10 cellular contexts compared by ENCODE assay signal in genomic region chr6:34466242-34467185, GRCh38. TPM values are rescaled to one million over a fixed set of nuclear protein-coding genes. Genes with fewer than 3 reads are reported as not detected.
DNase-seq lines count a peak whose midpoint lies in the region; TF ChIP-seq lines count a peak whose summit lies in the region.
"Had no signal": no experiment of that assay in that cellular context is flagged by ENCODE, and none has a peak within 500 bp of the region (broad histone marks: within the 10 kb centered on the region; RNA-seq: fewer than 3 reads in every experiment).

No MANE protein-coding gene starts in this region.

- H3K36me3 ChIP-seq in mesenchymal stem cell (ENCODE audit: control insufficient read depth in 1 of 2, insufficient read depth in 2 of 2, low read depth in 1 of 2, low read length in 2 of 2) (no peaks in the 10 kb centered on the region), thymus (ENCODE audit: control insufficient read depth, insufficient read depth) (no peaks in the 10 kb centered on the region)

- peak overlapping the region in 1 of 2 experiments; percentile 23 for H3K18ac ChIP-seq in mesenchymal stem cell (ENCODE audit: low read depth in 1 of 2, low read length in 2 of 2)

- H3K4me1 Mint-ChIP-seq in activated naive CD4-positive, alpha-beta T cell treated with anti-CD3 and anti-CD28 coated beads, Interleukin-2, amount 10 ng/mL, durations not matched to agents 7 days and 5 days, result peaks cover 4% of the 10 kb centered on the region
- H3K4me1 Mint-ChIP-seq in brain, result peaks cover 16% of the 10 kb centered on the region

- H3K9ac ChIP-seq in mesenchymal stem cell (ENCODE audit: low read length), result no peak overlapping the region

- no peak overlapping the region for H2AK5ac ChIP-seq in mesenchymal stem cell (ENCODE audit: low read length, severe bottlenecking)

- H3K27ac ChIP-seq in mesenchymal stem cell (ENCODE audit: low read length, poor library complexity, severe bottlenecking) (no peak overlapping the region), thymus (ENCODE audit: low read depth) (no peak overlapping the region)

- H2BK12ac ChIP-seq in mesenchymal stem cell (ENCODE audit: low read length in 2 of 2), result no peak overlapping the region

- CTCF ChIA-PET in activated naive CD4-positive, alpha-beta T cell treated with anti-CD3 and anti-CD28 coated beads, Interleukin-2, amount 10 ng/mL, durations not matched to agents 7 days and 5 days (lab: Charles Lee), result interaction anchor here (1.5 to 1.9 kb wide), 3 partner anchors 8 to 271 kb away, joined by 3 to 6 read pairs (median 4); no protein-coding TSS in a partner anchor

- no peak overlapping the region for H2BK5ac ChIP-seq in mesenchymal stem cell (ENCODE audit: low read depth, low read length, poor library complexity, severe bottlenecking)

- H3K4ac ChIP-seq in mesenchymal stem cell (ENCODE audit: low read depth in 1 of 2, low read length in 2 of 2), result no peak overlapping the region

- no peaks in the 10 kb centered on the region for H3K36me3 Mint-ChIP-seq in activated naive CD4-positive, alpha-beta T cell treated with anti-CD3 and anti-CD28 coated beads, Interleukin-2, amount 10 ng/mL, durations not matched to agents 7 days and 5 days
- H3K36me3 Mint-ChIP-seq in brain, result no peaks in the 10 kb centered on the region

- H2BK15ac ChIP-seq in mesenchymal stem cell (ENCODE audit: low read depth, poor library complexity, severe bottlenecking), result no peak overlapping the region

- H3K4me2 ChIP-seq in mesenchymal stem cell (ENCODE audit: low read length, poor library complexity, severe bottlenecking), result peak overlapping the region; percentile 95

- peak overlapping the region; percentile 62 for H2AFZ ChIP-seq in mesenchymal stem cell (ENCODE audit: low read depth, low read length)

- no peak overlapping the region for H3K23ac ChIP-seq in mesenchymal stem cell (ENCODE audit: low read length in 2 of 2)

- no peak overlapping the region for H4K8ac ChIP-seq in mesenchymal stem cell (ENCODE audit: low read length)

- DNase-seq in activated naive CD4-positive, alpha-beta T cell treated with anti-CD3 and anti-CD28 coated beads, Interleukin-2, amount 10 ng/mL, durations not matched to agents 7 days and 5 days, result no peak
- DNase-seq in activated naive CD4-positive, alpha-beta T cell treated with anti-CD3 and anti-CD28 coated beads, Interleukin-2, amount 50 U/mL, for 16 hours, result no peak
- DNase-seq in mesenchymal stem cell, result no peak
- DNase-seq in NOMO-1 treated with DMSO at 0.1 percent for 48 hours (lab: John Stamatoyannopoulos, UW; ENCODE audit: unreplicated experiment), result no peak
- DNase-seq in NK-92 treated with Interleukin-12 subunit alpha and Interleukin-12 subunit beta, amount 100 ng/mL, for 24 hours (lab: John Stamatoyannopoulos, UW), result no peak
- no peak for DNase-seq in GM13976 (ENCODE audit: low spot score)
- DNase-seq: activated CD4-positive, CD25-positive, alpha-beta regulatory T cell; left colon had no signal

- no peaks in the 10 kb centered on the region for H3K79me1 ChIP-seq in mesenchymal stem cell (replicated peaks; ENCODE audit: low read length, poor library complexity, severe bottlenecking)

- H3K9me3 ChIP-seq in mesenchymal stem cell (ENCODE audit: control insufficient read depth, low read length) (no peaks in the 10 kb centered on the region), thymus (ENCODE audit: control insufficient read depth) (no peaks in the 10 kb centered on the region)

- H3K27ac Mint-ChIP-seq in activated naive CD4-positive, alpha-beta T cell treated with anti-CD3 and anti-CD28 coated beads, Interleukin-2, amount 10 ng/mL, durations not matched to agents 7 days and 5 days, result no peak overlapping the region
- H3K27ac Mint-ChIP-seq in brain, result peak overlapping the region in 2 of 5 experiments; percentile 33 to 70

- H3K4me1 ChIP-seq in mesenchymal stem cell (ENCODE audit: control insufficient read depth, insufficient read depth, low read depth, low read length) (peaks cover 13% of the 10 kb centered on the region), thymus (ENCODE audit: control insufficient read depth, insufficient read depth, low read length) (no peaks in the 10 kb centered on the region)

- H2BK120ac ChIP-seq in mesenchymal stem cell (ENCODE audit: low read depth, low read length), result no peak overlapping the region

- H3K27me3 ChIP-seq in mesenchymal stem cell (ENCODE audit: control insufficient read depth in 1 of 2, insufficient read depth in 1 of 2, low read length in 2 of 2), result peaks cover 38 to 52% of the 10 kb centered on the region in 2 experiments
- H3K27me3 ChIP-seq in thymus (ENCODE audit: control insufficient read depth, insufficient read depth), result peaks cover 7% of the 10 kb centered on the region

- WGBS in mesenchymal stem cell, result 31% methylated on average over 23 of the region's 28 CpGs
- 74% methylated on average over 28 of the region's 28 CpGs for WGBS in thymus

- no peaks in the 10 kb centered on the region for H3K9me3 Mint-ChIP-seq in activated naive CD4-positive, alpha-beta T cell treated with anti-CD3 and anti-CD28 coated beads, Interleukin-2, amount 10 ng/mL, durations not matched to agents 7 days and 5 days
- H3K9me3 Mint-ChIP-seq in brain, result peaks cover 0 to 4% (median 0%) of the 10 kb centered on the region in 5 experiments

- H3K4me3 ChIP-seq in mesenchymal stem cell (ENCODE audit: insufficient read depth in 1 of 2, low read depth in 1 of 2, low read length in 2 of 2) (peak overlapping the region in 1 of 2 experiments; percentile 34), thymus (ENCODE audit: low read length) (peak overlapping the region; percentile 43)

- H3K27me3 Mint-ChIP-seq in activated naive CD4-positive, alpha-beta T cell treated with anti-CD3 and anti-CD28 coated beads, Interleukin-2, amount 10 ng/mL, durations not matched to agents 7 days and 5 days, result peaks cover 74% of the 10 kb centered on the region
- peaks cover 22% of the 10 kb centered on the region for H3K27me3 Mint-ChIP-seq in brain

- peak overlapping the region in 1 of 2 experiments; percentile 32 for H3K14ac ChIP-seq in mesenchymal stem cell (ENCODE audit: low read length in 2 of 2)

- in situ Hi-C loops in GM13976 (cut with MboI; ENCODE audit: low sequenced_read_pairs, unreplicated experiment), result no loop called here

- H3K4me3 Mint-ChIP-seq in activated naive CD4-positive, alpha-beta T cell treated with anti-CD3 and anti-CD28 coated beads, Interleukin-2, amount 10 ng/mL, durations not matched to agents 7 days and 5 days, result peak overlapping the region; percentile 48
- H3K4me3 Mint-ChIP-seq in brain, result peak overlapping the region; percentile 55 to 83 (median 81)

- no peak overlapping the region for H4K91ac ChIP-seq in mesenchymal stem cell (ENCODE audit: low read length)

- TF ChIP-seq CTCF in brain (conservative IDR thresholded peaks at IDR 0.05) (no peak), GM13976 (IDR thresholded peaks at IDR 0.05; ENCODE audit: borderline replicate concordance, control extremely low read depth, extremely low read depth, insufficient read depth, missing control alignments) (no peak)

RNA-seq across cellular contexts. Expression of gene PACSIN1, which starts 0.6 kb away (rescaled TPM):
- polyA plus RNA-seq in brain (ENCODE audit: insufficient read depth, low read depth, low replicate concordance), result 73.8 TPM
- polyA plus RNA-seq in mesenchymal stem cell (2013, experiment 1 of 2), result 0.07 TPM
- polyA plus RNA-seq in mesenchymal stem cell (2013, experiment 2 of 2), result 0.03 TPM
- 1.2 TPM for polyA plus RNA-seq in thymus

RNA-seq across cellular contexts. Expression of gene RPS10, which starts 40.6 kb away (rescaled TPM):
- polyA plus RNA-seq in brain (ENCODE audit: insufficient read depth, low read depth, low replicate concordance), result 3,693 TPM
- polyA plus RNA-seq in mesenchymal stem cell (2013, experiment 1 of 2), result 1,582 TPM
- polyA plus RNA-seq in mesenchymal stem cell (2013, experiment 2 of 2), result 1,567 TPM
- polyA plus RNA-seq in thymus, result 2,778 TPM

Comparison
In these comparisons a context has a peak if more than half of its experiments do, and no peak if none do; other contexts are left out.
1. RNA of gene PACSIN1, which starts 0.6 kb away (polyA plus RNA-seq): 73.8 TPM in brain (single experiment); 1.2 TPM in thymus (single experiment); every median in the first group is over 10 times any median in the second.